In genomic region chr2:6824962-6825361, GRCh38 we compare ENCODE assay signal across 18 cellular contexts. TPM values are rescaled to one million over a fixed set of nuclear protein-coding genes. Genes with fewer than 3 reads are reported as not detected.
DNase-seq lines count a peak whose midpoint lies in the region; TF ChIP-seq lines count a peak whose summit lies in the region.
"Had no signal": no experiment of that assay in that cellular context is flagged by ENCODE, and none has a peak within 500 bp of the region (broad histone marks: within the 10 kb centered on the region; RNA-seq: fewer than 3 reads in every experiment).

No MANE protein-coding gene starts in this region.

- H2BK12ac ChIP-seq in mesenchymal stem cell (ENCODE audit: low read length in 2 of 2), result no peak overlapping the region

- no peaks in the 10 kb centered on the region for H3K4me1 ChIP-seq in mesenchymal stem cell (ENCODE audit: control insufficient read depth, insufficient read depth, low read depth, low read length)

- no peak overlapping the region for H3K4me2 ChIP-seq in mesenchymal stem cell (ENCODE audit: low read length, poor library complexity, severe bottlenecking)

- TF ChIP-seq CTCF in choroid plexus epithelial cell (conservative IDR thresholded peaks at IDR 0.05; ENCODE audit: low read depth, low read length), result no peak

- H2BK5ac ChIP-seq in mesenchymal stem cell (ENCODE audit: low read depth, low read length, poor library complexity, severe bottlenecking), result no peak overlapping the region

- H3K27me3 Mint-ChIP-seq in activated CD4-positive, alpha-beta memory T cell treated with anti-CD3 and anti-CD28 coated beads for 36 hours, result no peaks in the 10 kb centered on the region
- H3K27me3 Mint-ChIP-seq: activated naive CD8-positive, alpha-beta T cell treated with anti-CD3 and anti-CD28 coated beads, Interleukin-2, amount 50 U/mL, for 24 hours; activated T-cell treated with anti-CD3 and anti-CD28 coated beads, Interleukin-2, amount 50 U/mL, for 24 hours had no signal

- H2BK15ac ChIP-seq in mesenchymal stem cell (ENCODE audit: low read depth, poor library complexity, severe bottlenecking), result no peak overlapping the region

- 47% methylated on average over 2 of the region's 3 CpGs for WGBS in mesenchymal stem cell

- H4K8ac ChIP-seq in mesenchymal stem cell (ENCODE audit: low read length), result no peak overlapping the region

- no peak overlapping the region for H3K27ac ChIP-seq in mesenchymal stem cell (ENCODE audit: low read length, poor library complexity, severe bottlenecking)
- H3K27ac ChIP-seq: 22Rv1, coronary artery had no signal

- intact Hi-C loops in activated CD4-positive, alpha-beta memory T cell treated with anti-CD3 and anti-CD28 coated beads for 36 hours (cut with micrococcal nuclease), result loop anchor here (5.0 kb wide), 1 partner anchor 92 kb away; the partner anchor contains the start of gene RNF144A

- peak; percentile 6 for DNase-seq in DMS53 (lab: John Stamatoyannopoulos, UW)
- no peak for DNase-seq in DMS53 treated with DMSO at 0.1 percent for 48 hours (lab: John Stamatoyannopoulos, UW; ENCODE audit: unreplicated experiment)
- DNase-seq in NCI-H226, result peak; percentile 12
- DNase-seq in choroid plexus epithelial cell (ENCODE audit: low read depth), result peak; percentile 84
- peak; percentile 87 for DNase-seq in mesenchymal stem cell
- DNase-seq in stimulated activated CD8-positive, alpha-beta memory T cell treated with anti-CD3 and anti-CD28 coated beads, Interleukin-4, amount 100 ng/mL, for 48 hours, result no peak
- DNase-seq in NAMALWA (ENCODE audit: low spot score), result no peak
- DNase-seq in activated CD4-positive, alpha-beta memory T cell treated with anti-CD3 and anti-CD28 coated beads for 36 hours, result no peak
- DNase-seq: activated CD4-positive, alpha-beta T cell treated with anti-CD3 and anti-CD28 coated beads, Interleukin-2, amount 10 ng/mL, durations not matched to agents 24 days and 14 days; activated naive CD8-positive, alpha-beta T cell treated with anti-CD3 and anti-CD28 coated beads, Interleukin-2, amount 50 U/mL, for 24 hours; activated T-cell treated with anti-CD3 and anti-CD28 coated beads, Interleukin-2, amount 50 U/mL, for 24 hours; CD4-positive, alpha-beta memory T cell; erythroblast; NCI-H2029 treated with DMSO at 0.1 percent for 48 hours; NK-92 treated with Interleukin-12 subunit alpha and Interleukin-12 subunit beta, amount 100 ng/mL, for 24 hours had no signal

- H3K4ac ChIP-seq in mesenchymal stem cell (ENCODE audit: low read depth in 1 of 2, low read length in 2 of 2), result no peak overlapping the region

- no peaks in the 10 kb centered on the region for H3K27me3 ChIP-seq in mesenchymal stem cell (ENCODE audit: control insufficient read depth in 1 of 2, insufficient read depth in 1 of 2, low read length in 2 of 2)

- H3K4me1 Mint-ChIP-seq in activated CD4-positive, alpha-beta memory T cell treated with anti-CD3 and anti-CD28 coated beads for 36 hours (ENCODE audit: low read depth), result peaks cover 7% of the 10 kb centered on the region

- no peak overlapping the region for H3K23ac ChIP-seq in mesenchymal stem cell (ENCODE audit: low read length in 2 of 2)

- H2BK120ac ChIP-seq in mesenchymal stem cell (ENCODE audit: low read depth, low read length), result no peak overlapping the region

- H3K4me3 Mint-ChIP-seq in activated CD4-positive, alpha-beta memory T cell treated with anti-CD3 and anti-CD28 coated beads for 36 hours, result no peak overlapping the region
- H3K4me3 Mint-ChIP-seq: activated CD4-positive, alpha-beta T cell treated with anti-CD3 and anti-CD28 coated beads, Interleukin-2, amount 10 ng/mL, durations not matched to agents 24 days and 14 days; activated naive CD8-positive, alpha-beta T cell treated with anti-CD3 and anti-CD28 coated beads, Interleukin-2, amount 50 U/mL, for 24 hours; activated T-cell treated with anti-CD3 and anti-CD28 coated beads, Interleukin-2, amount 50 U/mL, for 24 hours; CD4-positive, alpha-beta memory T cell; natural killer cell treated with Interleukin-12 subunit alpha and Interleukin-12 subunit beta and Interleukin-15 and Interleukin-18, amount 100 ng/mL, for 72 hours had no signal

- no peak overlapping the region for H3K14ac ChIP-seq in mesenchymal stem cell (ENCODE audit: low read length in 2 of 2)

- H2AK5ac ChIP-seq in mesenchymal stem cell (ENCODE audit: low read length, severe bottlenecking), result no peak overlapping the region

- POLR2A ChIA-PET in activated CD4-positive, alpha-beta memory T cell treated with anti-CD3 and anti-CD28 coated beads for 36 hours (lab: Charles Lee), result no interaction called here

- no peaks in the 10 kb centered on the region for H3K79me1 ChIP-seq in mesenchymal stem cell (replicated peaks; ENCODE audit: low read length, poor library complexity, severe bottlenecking)

- no peaks in the 10 kb centered on the region for H3K9me3 ChIP-seq in mesenchymal stem cell (ENCODE audit: control insufficient read depth, low read length)

- no peak overlapping the region for H4K91ac ChIP-seq in mesenchymal stem cell (ENCODE audit: low read length)

- H3K18ac ChIP-seq in mesenchymal stem cell (ENCODE audit: low read depth in 1 of 2, low read length in 2 of 2), result no peak overlapping the region

- peaks cover 3% of the 10 kb centered on the region for H3K9me3 Mint-ChIP-seq in activated CD4-positive, alpha-beta memory T cell treated with anti-CD3 and anti-CD28 coated beads for 36 hours
- H3K9me3 Mint-ChIP-seq: activated naive CD8-positive, alpha-beta T cell treated with anti-CD3 and anti-CD28 coated beads, Interleukin-2, amount 50 U/mL, for 24 hours; natural killer cell treated with Interleukin-12 subunit alpha and Interleukin-12 subunit beta and Interleukin-15 and Interleukin-18, amount 100 ng/mL, for 72 hours had no signal

- no peak overlapping the region for H3K4me3 ChIP-seq in choroid plexus epithelial cell (ENCODE audit: low read depth, low read length)
- H3K4me3 ChIP-seq in mesenchymal stem cell (ENCODE audit: insufficient read depth in 1 of 2, low read depth in 1 of 2, low read length in 2 of 2), result no peak overlapping the region
- H3K4me3 ChIP-seq: coronary artery had no signal

- no peak overlapping the region for H2AFZ ChIP-seq in mesenchymal stem cell (ENCODE audit: low read depth, low read length)

- no peak overlapping the region for H3K9ac ChIP-seq in mesenchymal stem cell (ENCODE audit: low read length)

- H3K36me3 Mint-ChIP-seq in activated CD4-positive, alpha-beta memory T cell treated with anti-CD3 and anti-CD28 coated beads for 36 hours, result no peaks in the 10 kb centered on the region

- H3K27ac Mint-ChIP-seq in activated CD4-positive, alpha-beta memory T cell treated with anti-CD3 and anti-CD28 coated beads for 36 hours, result no peak overlapping the region
- H3K27ac Mint-ChIP-seq: activated CD4-positive, alpha-beta T cell treated with anti-CD3 and anti-CD28 coated beads, Interleukin-2, amount 10 ng/mL, durations not matched to agents 24 days and 14 days; activated naive CD8-positive, alpha-beta T cell treated with anti-CD3 and anti-CD28 coated beads, Interleukin-2, amount 50 U/mL, for 24 hours; activated T-cell treated with anti-CD3 and anti-CD28 coated beads, Interleukin-2, amount 50 U/mL, for 24 hours; CD4-positive, alpha-beta memory T cell; natural killer cell treated with Interleukin-12 subunit alpha and Interleukin-12 subunit beta and Interleukin-15 and Interleukin-18, amount 100 ng/mL, for 72 hours had no signal

- CTCF ChIA-PET in activated CD4-positive, alpha-beta memory T cell treated with anti-CD3 and anti-CD28 coated beads for 36 hours (lab: Charles Lee), result interaction anchor here (0.9 to 5.5 kb wide), 3 partner anchors 88 to 219 kb away, joined by 3 to 41 read pairs (median 3); no protein-coding TSS in a partner anchor

- no peaks in the 10 kb centered on the region for H3K36me3 ChIP-seq in mesenchymal stem cell (ENCODE audit: control insufficient read depth in 1 of 2, insufficient read depth in 2 of 2, low read depth in 1 of 2, low read length in 2 of 2)

RNA-seq across cellular contexts. Expression of gene CMPK2, which starts 40.7 kb away (rescaled TPM):
- 0.99 TPM for polyA plus RNA-seq in mesenchymal stem cell (2013, experiment 1 of 2)
- 1.1 TPM for polyA plus RNA-seq in mesenchymal stem cell (2013, experiment 2 of 2)
- 1 to 10 TPM; 6.6 to 6.8 TPM for total RNA-seq in activated CD4-positive, alpha-beta memory T cell treated with anti-CD3 and anti-CD28 coated beads for 36 hours

RNA-seq across cellular contexts. Expression of gene RSAD2, which starts 52.6 kb away (rescaled TPM):
- 0.32 TPM for polyA plus RNA-seq in mesenchymal stem cell (2013, experiment 1 of 2)
- polyA plus RNA-seq in mesenchymal stem cell (2013, experiment 2 of 2), result 0.21 TPM
- total RNA-seq in activated CD4-positive, alpha-beta memory T cell treated with anti-CD3 and anti-CD28 coated beads for 36 hours, result 1 to 10 TPM; 7.9 to 8.6 TPM

Comparison
In these comparisons a context has a peak if more than half of its experiments do, and no peak if none do; other contexts are left out.
1. DNase-seq: peak in DMS53 (single experiment), NCI-H226 (single experiment), choroid plexus epithelial cell (single experiment) and mesenchymal stem cell (single experiment); none in DMS53 treated with DMSO at 0.1 percent for 48 hours (single experiment), stimulated activated CD8-positive, alpha-beta memory T cell treated with anti-CD3 and anti-CD28 coated beads, Interleukin-4, amount 100 ng/mL, for 48 hours (single experiment), NAMALWA (single experiment) and activated CD4-positive, alpha-beta memory T cell treated with anti-CD3 and anti-CD28 coated beads for 36 hours (single experiment).